In genomic region chr9:130013326-130013725, GRCh38 we compare ENCODE assay signal across 19 cellular contexts. TPM values are rescaled to one million over a fixed set of nuclear protein-coding genes. Genes with fewer than 3 reads are reported as not detected.
A peak's percentile ranks its signal among the peaks of the same experiment; 100 is the strongest.
DNase-seq lines count a peak whose midpoint lies in the region; ATAC-seq and TF ChIP-seq lines count a peak whose summit lies in the region.
"Had no signal": no experiment of that assay in that cellular context is flagged by ENCODE, and none has a peak within 500 bp of the region (broad histone marks: within the 10 kb centered on the region; RNA-seq: fewer than 3 reads in every experiment).

No MANE protein-coding gene starts in this region.

- no peak overlapping the region for H3K56ac ChIP-seq in H9 (ENCODE audit: insufficient read length, low read depth, low read length)

- H2BK5ac ChIP-seq in H9 (ENCODE audit: insufficient read length, low read length): no peak overlapping the region

- H3K27ac ChIP-seq in gastroesophageal sphincter (peak overlapping the region; percentile 8 to 99 (median 80)), H9 (ENCODE audit: insufficient read length, low read depth, low read length) (no peak overlapping the region)
- H3K27ac ChIP-seq: right atrium auricular region, testis had no signal

- DNase-seq in activated naive CD4-positive, alpha-beta T cell treated with anti-CD3 and anti-CD28 coated beads for 36 hours: no peak
- no peak for DNase-seq in activated naive CD4-positive, alpha-beta T cell treated with anti-CD3 and anti-CD28 coated beads, Interleukin-2, amount 10 ng/mL, durations not matched to agents 7 days and 5 days
- DNase-seq in T-helper 17 cell (no peak), Caco-2 (no peak), H9 (no peak)
- DNase-seq: activated CD4-positive, CD25-positive, alpha-beta regulatory T cell; activated naive CD8-positive, alpha-beta T cell treated with anti-CD3 and anti-CD28 coated beads, Interleukin-2, amount 10 ng/mL, durations not matched to agents 7 days and 5 days; DMS79 treated with DMSO at 0.1 percent for 48 hours; kidney glomerular epithelial cell; mammary epithelial cell; NCI-H1105 treated with DMSO at 0.1 percent for 48 hours; NCI-H524; stimulated activated CD8-positive, alpha-beta memory T cell treated with anti-CD3 and anti-CD28 coated beads, Interleukin-4, amount 100 ng/mL, for 48 hours; T-helper 9 cell; testis had no signal

- peaks cover 7% of the 10 kb centered on the region for H3K9me3 Mint-ChIP-seq in activated naive CD4-positive, alpha-beta T cell treated with anti-CD3 and anti-CD28 coated beads for 36 hours
- peaks cover 7% of the 10 kb centered on the region for H3K9me3 Mint-ChIP-seq in activated naive CD4-positive, alpha-beta T cell treated with anti-CD3 and anti-CD28 coated beads, Interleukin-2, amount 10 ng/mL, durations not matched to agents 7 days and 5 days
- H3K9me3 Mint-ChIP-seq in Caco-2 (ENCODE audit: unreplicated experiment): peaks cover 10% of the 10 kb centered on the region
- H3K9me3 Mint-ChIP-seq in H9: peaks cover 8% of the 10 kb centered on the region in 2 experiments

- no peak overlapping the region for H3K18ac ChIP-seq in H9 (ENCODE audit: insufficient read length, low read depth, low read length)

- H3K23ac ChIP-seq in H9 (ENCODE audit: insufficient read length, low read depth, low read length): no peak overlapping the region

- H3K27me3 Mint-ChIP-seq in activated naive CD4-positive, alpha-beta T cell treated with anti-CD3 and anti-CD28 coated beads for 36 hours (ENCODE audit: low read depth): no peaks in the 10 kb centered on the region
- H3K27me3 Mint-ChIP-seq in activated naive CD4-positive, alpha-beta T cell treated with anti-CD3 and anti-CD28 coated beads, Interleukin-2, amount 10 ng/mL, durations not matched to agents 7 days and 5 days: no peaks in the 10 kb centered on the region
- no peaks in the 10 kb centered on the region for H3K27me3 Mint-ChIP-seq in T-helper 17 cell
- H3K27me3 Mint-ChIP-seq in Caco-2 (ENCODE audit: insufficient read depth, unreplicated experiment): no peaks in the 10 kb centered on the region
- no peaks in the 10 kb centered on the region for H3K27me3 Mint-ChIP-seq in H9 (ENCODE audit: low read depth)
- H3K27me3 Mint-ChIP-seq: activated naive CD8-positive, alpha-beta T cell treated with anti-CD3 and anti-CD28 coated beads, Interleukin-2, amount 10 ng/mL, durations not matched to agents 7 days and 5 days had no signal

- TF ChIP-seq EP300 in gastroesophageal sphincter (IDR thresholded peaks at IDR 0.05): no peak

- H2AK5ac ChIP-seq in H9 (ENCODE audit: insufficient read length, low read length): no peak overlapping the region

- no peak overlapping the region for H4K91ac ChIP-seq in H9 (ENCODE audit: insufficient read length, low read depth, low read length)

- H3K27me3 ChIP-seq in gastroesophageal sphincter (no peaks in the 10 kb centered on the region), Caco-2 (replicated peaks; ENCODE audit: control insufficient read depth, insufficient read depth, low read length) (no peaks in the 10 kb centered on the region), H9 (ENCODE audit: insufficient read depth, low read length) (no peaks in the 10 kb centered on the region)
- H3K27me3 ChIP-seq: right atrium auricular region, testis had no signal

- no peak for TF ChIP-seq CTCF in gastroesophageal sphincter (IDR thresholded peaks at IDR 0.05)
- TF ChIP-seq CTCF in Caco-2 (IDR thresholded peaks at IDR 0.05; ENCODE audit: insufficient read depth in 1 of 2, low read depth in 1 of 2, low read length in 1 of 2, severe bottlenecking in 1 of 2, unreplicated experiment in 1 of 2): no peak
- TF ChIP-seq CTCF in H9 (conservative IDR thresholded peaks at IDR 0.05): no peak

- no peak for TF ChIP-seq POLR2A in gastroesophageal sphincter (IDR thresholded peaks at IDR 0.05)

- H3K4me1 ChIP-seq in gastroesophageal sphincter (peaks cover 0 to 72% (median 7%) of the 10 kb centered on the region in 3 donors), Caco-2 (peaks cover 8% of the 10 kb centered on the region; the same call in 1 of the 2 replicates), H9 (ENCODE audit: insufficient read depth, low read length) (no peaks in the 10 kb centered on the region)
- H3K4me1 ChIP-seq: right atrium auricular region had no signal

- H3K9me3 ChIP-seq in T-helper 17 cell (ENCODE audit: control insufficient read depth, low read length, poor library complexity, severe bottlenecking) (no peaks in the 10 kb centered on the region), gastroesophageal sphincter (peaks cover 0 to 3% (median 0%) of the 10 kb centered on the region in 3 donors), Caco-2 (peaks cover 14% of the 10 kb centered on the region), H9 (ENCODE audit: control insufficient read depth, low read depth, low read length) (no peaks in the 10 kb centered on the region)
- H3K9me3 ChIP-seq: testis had no signal

- H3K79me2 ChIP-seq in H9 (ENCODE audit: insufficient read depth, low read length): peaks cover 3% of the 10 kb centered on the region; the same call in 1 of the 2 replicates

- H2BK15ac ChIP-seq in H9 (ENCODE audit: low read depth, low read length): no peak overlapping the region

- H3K4me2 ChIP-seq in H9 (ENCODE audit: insufficient read depth, insufficient read length, low read length): no peak overlapping the region

- no peak overlapping the region for H3K4me3 Mint-ChIP-seq in activated naive CD4-positive, alpha-beta T cell treated with anti-CD3 and anti-CD28 coated beads for 36 hours
- no peak overlapping the region for H3K4me3 Mint-ChIP-seq in activated naive CD4-positive, alpha-beta T cell treated with anti-CD3 and anti-CD28 coated beads, Interleukin-2, amount 10 ng/mL, durations not matched to agents 7 days and 5 days
- peak overlapping the region; percentile 21 for H3K4me3 Mint-ChIP-seq in T-helper 17 cell
- H3K4me3 Mint-ChIP-seq in Caco-2 (ENCODE audit: unreplicated experiment): no peak overlapping the region
- no peak overlapping the region for H3K4me3 Mint-ChIP-seq in H9
- H3K4me3 Mint-ChIP-seq: activated naive CD8-positive, alpha-beta T cell treated with anti-CD3 and anti-CD28 coated beads, Interleukin-2, amount 10 ng/mL, durations not matched to agents 7 days and 5 days had no signal

- peaks cover 71% of the 10 kb centered on the region for H3K4me1 Mint-ChIP-seq in activated naive CD4-positive, alpha-beta T cell treated with anti-CD3 and anti-CD28 coated beads for 36 hours (ENCODE audit: low read depth)
- peaks cover 49% of the 10 kb centered on the region for H3K4me1 Mint-ChIP-seq in activated naive CD4-positive, alpha-beta T cell treated with anti-CD3 and anti-CD28 coated beads, Interleukin-2, amount 10 ng/mL, durations not matched to agents 7 days and 5 days
- H3K4me1 Mint-ChIP-seq in T-helper 17 cell (peaks cover 35% of the 10 kb centered on the region), Caco-2 (ENCODE audit: low read depth, unreplicated experiment) (no peaks in the 10 kb centered on the region), H9 (no peaks in the 10 kb centered on the region)

- H3K23me2 ChIP-seq in H9 (ENCODE audit: insufficient read length, low read depth, low read length, poor library complexity, severe bottlenecking): no peaks in the 10 kb centered on the region

- H3T11ph ChIP-seq in H9 (ENCODE audit: low read length): no peak overlapping the region

- H4K20me1 ChIP-seq in H9 (ENCODE audit: control insufficient read depth, insufficient read depth, insufficient read length): no peaks in the 10 kb centered on the region

- intact Hi-C loops in activated naive CD4-positive, alpha-beta T cell treated with anti-CD3 and anti-CD28 coated beads for 36 hours (cut with micrococcal nuclease): no loop called here
- intact Hi-C loops in Caco-2 (cut with micrococcal nuclease; ENCODE audit: unreplicated experiment): no loop called here

- H3K4me3 ChIP-seq in gastroesophageal sphincter (no peak overlapping the region), Caco-2 (ENCODE audit: low read depth, low read length) (no peak overlapping the region)
- H3K4me3 ChIP-seq: right atrium auricular region, testis had no signal

- H4K8ac ChIP-seq in H9 (replicated peaks; ENCODE audit: insufficient read length, low read depth, low read length): no peak overlapping the region

- no peak overlapping the region for H2BK20ac ChIP-seq in H9 (ENCODE audit: low read depth, low read length, poor library complexity, severe bottlenecking)

- peaks cover 28% of the 10 kb centered on the region for H3K36me3 Mint-ChIP-seq in activated naive CD4-positive, alpha-beta T cell treated with anti-CD3 and anti-CD28 coated beads for 36 hours (ENCODE audit: low read depth)
- peaks cover 44% of the 10 kb centered on the region for H3K36me3 Mint-ChIP-seq in activated naive CD4-positive, alpha-beta T cell treated with anti-CD3 and anti-CD28 coated beads, Interleukin-2, amount 10 ng/mL, durations not matched to agents 7 days and 5 days
- H3K36me3 Mint-ChIP-seq in T-helper 17 cell (ENCODE audit: low read depth) (peaks cover 2% of the 10 kb centered on the region), Caco-2 (ENCODE audit: insufficient read depth, unreplicated experiment) (no peaks in the 10 kb centered on the region), H9 (ENCODE audit: insufficient read depth in 1 of 3, low read depth in 3 of 3) (peaks cover 8 to 13% (median 9%) of the 10 kb centered on the region in 3 experiments)

- no peak overlapping the region for H3K9ac ChIP-seq in H9 (ENCODE audit: extremely low read depth, insufficient read length, low read length)

- no peaks in the 10 kb centered on the region for H3K79me1 ChIP-seq in H9 (ENCODE audit: insufficient read depth, low read depth, low read length, poor library complexity, severe bottlenecking)

- no peak overlapping the region for H2BK120ac ChIP-seq in H9 (ENCODE audit: low read depth, low read length, poor library complexity, severe bottlenecking)

- no peak overlapping the region for H2AFZ ChIP-seq in H9 (ENCODE audit: low read length)

- H3K27ac Mint-ChIP-seq in activated naive CD4-positive, alpha-beta T cell treated with anti-CD3 and anti-CD28 coated beads for 36 hours: peak overlapping the region; percentile 31
- no peak overlapping the region for H3K27ac Mint-ChIP-seq in activated naive CD4-positive, alpha-beta T cell treated with anti-CD3 and anti-CD28 coated beads, Interleukin-2, amount 10 ng/mL, durations not matched to agents 7 days and 5 days
- H3K27ac Mint-ChIP-seq in T-helper 17 cell: peak overlapping the region; percentile 93
- H3K27ac Mint-ChIP-seq in Caco-2 (ENCODE audit: unreplicated experiment): no peak overlapping the region
- H3K27ac Mint-ChIP-seq in H9: no peak overlapping the region
- H3K27ac Mint-ChIP-seq: activated naive CD8-positive, alpha-beta T cell treated with anti-CD3 and anti-CD28 coated beads, Interleukin-2, amount 10 ng/mL, durations not matched to agents 7 days and 5 days had no signal

- WGBS in gastroesophageal sphincter (ENCODE audit: low coverage in 1 of 2), 2 donors: 43 to 44% methylated on average over 2 of the region's 2 CpGs
- no CpG with 5 or more reads among the region's 2 CpGs for WGBS in H9 (ENCODE audit: extremely low coverage, insufficient read length, low lambda C conversion rate)

- H3K4ac ChIP-seq in H9 (ENCODE audit: low read depth, low read length): no peak overlapping the region

- POLR2A ChIA-PET in Caco-2 (lab: Charles Lee): no interaction called here

- ATAC-seq in T-helper 17 cell (no peak), gastroesophageal sphincter (no peak), GM21723 (IDR thresholded peaks at IDR 0.05; ENCODE audit: unreplicated experiment) (no peak)
- ATAC-seq: HepG2 had no signal

- no peak overlapping the region for H4K5ac ChIP-seq in H9 (ENCODE audit: insufficient read length, low read depth, low read length)

- H3K36me3 ChIP-seq in gastroesophageal sphincter (no peaks in the 10 kb centered on the region), Caco-2 (ENCODE audit: control insufficient read depth, insufficient read depth, low read length) (no peaks in the 10 kb centered on the region)
- H3K36me3 ChIP-seq: right atrium auricular region had no signal

- no peak overlapping the region for H3K14ac ChIP-seq in H9 (ENCODE audit: insufficient read depth, low read length)

- no peak overlapping the region for H2BK12ac ChIP-seq in H9 (ENCODE audit: insufficient read length, low read depth, low read length)

- CTCF ChIA-PET in activated naive CD4-positive, alpha-beta T cell treated with anti-CD3 and anti-CD28 coated beads for 36 hours (lab: Charles Lee): no interaction called here
- CTCF ChIA-PET in activated naive CD4-positive, alpha-beta T cell treated with anti-CD3 and anti-CD28 coated beads, Interleukin-2, amount 10 ng/mL, durations not matched to agents 7 days and 5 days (lab: Charles Lee): no interaction called here
- CTCF ChIA-PET in Caco-2 (lab: Charles Lee): no interaction called here

- BruUV-seq in Caco-2 (replicated peaks; lab: Mats Ljungman, UMichigan): no TSS peak

RNA-seq across cellular contexts. Expression of gene FNBP1, which starts 29.7 kb away (rescaled TPM):
- total RNA-seq in activated naive CD4-positive, alpha-beta T cell treated with anti-CD3 and anti-CD28 coated beads for 36 hours: 100 to 1,000 TPM; 126 to 128 TPM
- total RNA-seq in T-helper 17 cell: 100 to 1,000 TPM; 219 to 221 TPM
- 100 to 1,000 TPM; 119 to 343 (median 188) TPM for total RNA-seq in gastroesophageal sphincter
- 33.2 and 34.3 TPM in 2 replicates for total RNA-seq in Caco-2 (2022)
- total RNA-seq in H9 (2021): 35.9 and 36.5 TPM in 2 replicates

RNA-seq across cellular contexts. Expression of gene GPR107, which starts 40.4 kb away (rescaled TPM):
- total RNA-seq in activated naive CD4-positive, alpha-beta T cell treated with anti-CD3 and anti-CD28 coated beads for 36 hours: 10 to 100 TPM; 19.0 to 20.0 TPM
- total RNA-seq in T-helper 17 cell (10 to 100 TPM; 22.1 to 26.2 TPM), gastroesophageal sphincter (10 to 100 TPM; 24.2 to 38.4 (median 30.4) TPM), Caco-2 (2022) (49.8 and 53.1 TPM in 2 replicates), H9 (2021) (38.0 and 38.6 TPM in 2 replicates)

Comparison
In these comparisons a context has a peak if more than half of its experiments do, and no peak if none do; other contexts are left out.
1. H3K27ac Mint-ChIP-seq: peak in activated naive CD4-positive, alpha-beta T cell treated with anti-CD3 and anti-CD28 coated beads for 36 hours (single experiment) and T-helper 17 cell (single experiment); none in activated naive CD4-positive, alpha-beta T cell treated with anti-CD3 and anti-CD28 coated beads, Interleukin-2, amount 10 ng/mL, durations not matched to agents 7 days and 5 days (single experiment), Caco-2 (single experiment) and H9 (0 of 3).